ENCODE assay signal across 13 cellular contexts in genomic region chr10:63286340-63286739, GRCh38.
DNase-seq lines count a peak whose midpoint lies in the region; ATAC-seq and TF ChIP-seq lines count a peak whose summit lies in the region.
"Had no signal": no experiment of that assay in that cellular context is flagged by ENCODE, and none has a peak within 500 bp of the region (broad histone marks: within the 10 kb centered on the region; RNA-seq: fewer than 3 reads in every experiment).

No MANE protein-coding gene starts in this region.

- H3K4me1 Mint-ChIP-seq in IgD-negative memory B cell, result peaks cover 10 to 17% (median 10%) of the 10 kb centered on the region in 3 donors
- peaks cover 11% of the 10 kb centered on the region for H3K4me1 Mint-ChIP-seq in progenitor cell of endocrine pancreas (ENCODE audit: low read depth)

- no peaks in the 10 kb centered on the region for H3K9me3 ChIP-seq in effector memory CD4-positive, alpha-beta T cell (ENCODE audit: control insufficient read depth, low read length)
- H3K9me3 ChIP-seq in ovary, result no peaks in the 10 kb centered on the region
- H3K9me3 ChIP-seq: ascending aorta had no signal

- no peaks in the 10 kb centered on the region for H3K36me3 ChIP-seq in effector memory CD4-positive, alpha-beta T cell (ENCODE audit: control insufficient read depth, insufficient read depth, low read length)
- no peaks in the 10 kb centered on the region for H3K36me3 ChIP-seq in ovary
- H3K36me3 ChIP-seq: ascending aorta had no signal

- H3K27me3 ChIP-seq in effector memory CD4-positive, alpha-beta T cell (replicated peaks; ENCODE audit: control insufficient read depth, insufficient read depth, low read length, poor library complexity, severe bottlenecking), result no peaks in the 10 kb centered on the region
- H3K27me3 ChIP-seq in ovary, result no peaks in the 10 kb centered on the region
- H3K27me3 ChIP-seq: ascending aorta had no signal

- no peak overlapping the region for H3K27ac ChIP-seq in effector memory CD4-positive, alpha-beta T cell (ENCODE audit: insufficient read depth, low read length, poor library complexity, severe bottlenecking)
- H3K27ac ChIP-seq in ovary, result no peak overlapping the region
- H3K27ac ChIP-seq: ascending aorta had no signal

- no peak overlapping the region for H3K4me3 ChIP-seq in effector memory CD4-positive, alpha-beta T cell (ENCODE audit: insufficient read depth, low read depth, low read length, poor library complexity, severe bottlenecking)
- H3K4me3 ChIP-seq in ovary, result no peak overlapping the region
- H3K4me3 ChIP-seq: ascending aorta had no signal

- no peak for TF ChIP-seq POLR2A in ovary (IDR thresholded peaks at IDR 0.05)

- 87 to 91% (median 89%) methylated on average over 5 of the region's 5 CpGs for WGBS in ovary, 3 donors

- H3K4me1 ChIP-seq in effector memory CD4-positive, alpha-beta T cell (ENCODE audit: control insufficient read depth, insufficient read depth, low read length, poor library complexity, severe bottlenecking), result no peaks in the 10 kb centered on the region
- peaks cover 2% of the 10 kb centered on the region for H3K4me1 ChIP-seq in ovary (ENCODE audit: insufficient read depth)

- no peak for TF ChIP-seq EP300 in ovary (IDR thresholded peaks at IDR 0.05)

- no peak for TF ChIP-seq CTCF in progenitor cell of endocrine pancreas (IDR thresholded peaks at IDR 0.05; ENCODE audit: unreplicated experiment)
- no peak for TF ChIP-seq CTCF in ovary (IDR thresholded peaks at IDR 0.05)

- intact Hi-C loops in ovary (cut with DNase I), result no loop called here

- DNase-seq in progenitor cell of endocrine pancreas (ENCODE audit: low spot score, unreplicated experiment) (no peak), NCI-H69 (lab: John Stamatoyannopoulos, UW) (no peak), NCI-H2227 (lab: John Stamatoyannopoulos, UW; ENCODE audit: unreplicated experiment) (no peak), ovary (no peak)
- no peak for DNase-seq in effector memory CD4-positive, alpha-beta T cell
- DNase-seq: activated CD4-positive, alpha-beta T cell treated with anti-CD3 and anti-CD28 coated beads, Interleukin-2, amount 50 U/mL, for 4 hours; NCI-H1417; SHP77; stimulated activated naive CD4-positive, alpha-beta T cell treated with Interleukin-2 at 50 U/mL for 16 hours had no signal

- peaks cover 4% of the 10 kb centered on the region for H3K36me3 Mint-ChIP-seq in IgD-negative memory B cell
- H3K36me3 Mint-ChIP-seq in progenitor cell of endocrine pancreas (ENCODE audit: insufficient read depth), result no peaks in the 10 kb centered on the region

- H3K27ac Mint-ChIP-seq in IgD-negative memory B cell (peak overlapping the region in 2 of 3 donors; percentile 9 to 47), progenitor cell of endocrine pancreas (peak overlapping the region; percentile 24)

- no peaks in the 10 kb centered on the region for H3K9me3 Mint-ChIP-seq in IgD-negative memory B cell
- no peaks in the 10 kb centered on the region for H3K9me3 Mint-ChIP-seq in progenitor cell of endocrine pancreas (ENCODE audit: low read depth)

- ATAC-seq in GM19351 (IDR thresholded peaks at IDR 0.05; ENCODE audit: unreplicated experiment) (peak; percentile 44), HG02884 (IDR thresholded peaks at IDR 0.05; ENCODE audit: unreplicated experiment) (peak; percentile 34)

- no peaks in the 10 kb centered on the region for H3K27me3 Mint-ChIP-seq in IgD-negative memory B cell
- H3K27me3 Mint-ChIP-seq in progenitor cell of endocrine pancreas, result no peaks in the 10 kb centered on the region

- H3K4me3 Mint-ChIP-seq in IgD-negative memory B cell, result no peak overlapping the region
- no peak overlapping the region for H3K4me3 Mint-ChIP-seq in progenitor cell of endocrine pancreas (ENCODE audit: low read depth)
